15 cellular contexts compared by ENCODE assay signal in genomic region chr15:80967451-80967850, GRCh38. TPM values are rescaled to one million over a fixed set of nuclear protein-coding genes. Genes with fewer than 3 reads are reported as not detected.
DNase-seq lines count a peak whose midpoint lies in the region; ATAC-seq and TF ChIP-seq lines count a peak whose summit lies in the region.
"Had no signal": no experiment of that assay in that cellular context is flagged by ENCODE, and none has a peak within 500 bp of the region (broad histone marks: within the 10 kb centered on the region; RNA-seq: fewer than 3 reads in every experiment).

No MANE protein-coding gene starts in this region.

- H3K9me2 ChIP-seq in hepatocyte (replicated peaks; ENCODE audit: insufficient read depth) = no peaks in the 10 kb centered on the region

- no peak for TF ChIP-seq CTCF in hepatocyte (IDR thresholded peaks at IDR 0.05; ENCODE audit: poor library complexity)
- no peak for TF ChIP-seq CTCF in retinal pigment epithelial cell (conservative IDR thresholded peaks at IDR 0.05; ENCODE audit: low read depth, low read length)

- H2AFZ ChIP-seq in hepatocyte = no peak overlapping the region

- DNase-seq in HS-27A (ENCODE audit: low read depth) (peak; percentile 87), adipocyte (ENCODE audit: low read depth) (peak; percentile 84), hepatocyte (ENCODE audit: low spot score) (peak; percentile 46), retinal pigment epithelial cell (ENCODE audit: low read depth) (peak; percentile 49), UCSD-AML1 (lab: John Stamatoyannopoulos, UW; ENCODE audit: unreplicated experiment) (no peak)
- DNase-seq in activated CD4-positive, alpha-beta T cell treated with anti-CD3 and anti-CD28 coated beads, Interleukin-2, amount 50 U/mL, for 4 hours = no peak
- DNase-seq in stimulated activated CD4-positive, alpha-beta T cell treated with anti-CD3 and anti-CD28 coated beads, Interleukin-2, amount 100 ng/mL, for 24 hours = no peak
- DNase-seq: activated CD4-positive, alpha-beta T cell treated with anti-CD3 and anti-CD28 coated beads, Interleukin-2, amount 50 U/mL, for 1 hour; activated naive CD4-positive, alpha-beta T cell treated with anti-CD3 and anti-CD28 coated beads, Interleukin-2, amount 10 ng/mL, durations not matched to agents 7 days and 5 days; midbrain; NCI-H2029; right cardiac atrium; T-helper 1 cell had no signal

- H3K4me2 ChIP-seq in hepatocyte = no peak overlapping the region
- H3K4me2 ChIP-seq: KMS-11 had no signal

- H3K9ac ChIP-seq in adipocyte (ENCODE audit: low read length) = no peak overlapping the region
- H3K9ac ChIP-seq: KMS-11 had no signal

- peaks cover 12% of the 10 kb centered on the region for H3K4me1 ChIP-seq in adipocyte (ENCODE audit: control insufficient read depth, insufficient read depth, low read length)
- H3K4me1 ChIP-seq in hepatocyte (ENCODE audit: insufficient read depth) = no peaks in the 10 kb centered on the region

- H3K27ac ChIP-seq in hepatocyte = no peak overlapping the region
- H3K27ac ChIP-seq: KMS-11 had no signal

- ATAC-seq in GM21825 (IDR thresholded peaks at IDR 0.05; ENCODE audit: unreplicated experiment) = no peak

- H3K9me3 ChIP-seq in adipocyte (ENCODE audit: control insufficient read depth, low read length) = no peaks in the 10 kb centered on the region
- no peaks in the 10 kb centered on the region for H3K9me3 ChIP-seq in hepatocyte (ENCODE audit: low read depth)

- no peaks in the 10 kb centered on the region for H4K20me1 ChIP-seq in hepatocyte (ENCODE audit: insufficient read depth, poor library complexity, severe bottlenecking)

- H3K79me2 ChIP-seq in hepatocyte = no peaks in the 10 kb centered on the region

- H3K4me3 ChIP-seq in adipocyte (ENCODE audit: low read length) (no peak overlapping the region), hepatocyte (no peak overlapping the region), retinal pigment epithelial cell (ENCODE audit: low read length) (no peak overlapping the region)

- H3K36me3 ChIP-seq in adipocyte (ENCODE audit: control insufficient read depth, insufficient read depth, low read length, severe bottlenecking) = no peaks in the 10 kb centered on the region
- no peaks in the 10 kb centered on the region for H3K36me3 ChIP-seq in hepatocyte (replicated peaks; ENCODE audit: insufficient read depth, low read depth)

- H3K27me3 ChIP-seq in adipocyte (replicated peaks; ENCODE audit: control insufficient read depth, insufficient read depth, low read length) (no peaks in the 10 kb centered on the region), hepatocyte (no peaks in the 10 kb centered on the region)

- WGBS in hepatocyte (ENCODE audit: low lambda C conversion rate, missing lambda C conversion rate) = 30% methylated on average over 3 of the region's 3 CpGs

RNA-seq across cellular contexts. Expression of gene MESD, which starts 22.2 kb away (rescaled TPM):
- 27.1 and 27.4 TPM in 2 replicates for total RNA-seq in hepatocyte
- polyA plus RNA-seq in hepatocyte = 47.6 and 52.2 TPM in 2 replicates

RNA-seq across cellular contexts. Expression of gene TLNRD1, which starts 33.3 kb away (rescaled TPM):
- total RNA-seq in hepatocyte = 13.3 and 15.6 TPM in 2 replicates
- polyA plus RNA-seq in hepatocyte = 10.3 and 14.6 TPM in 2 replicates

Comparison
In these comparisons a context has a peak if more than half of its experiments do, and no peak if none do; other contexts are left out.
1. DNase-seq: peak in HS-27A (single experiment), adipocyte (single experiment), hepatocyte (single experiment) and retinal pigment epithelial cell (single experiment); none in activated CD4-positive, alpha-beta T cell treated with anti-CD3 and anti-CD28 coated beads, Interleukin-2, amount 50 U/mL, for 4 hours (0 of 2), UCSD-AML1 (single experiment) and stimulated activated CD4-positive, alpha-beta T cell treated with anti-CD3 and anti-CD28 coated beads, Interleukin-2, amount 100 ng/mL, for 24 hours (0 of 2).